Comparison of ENCODE assay signal across 16 cellular contexts in the genomic region with DNA sequence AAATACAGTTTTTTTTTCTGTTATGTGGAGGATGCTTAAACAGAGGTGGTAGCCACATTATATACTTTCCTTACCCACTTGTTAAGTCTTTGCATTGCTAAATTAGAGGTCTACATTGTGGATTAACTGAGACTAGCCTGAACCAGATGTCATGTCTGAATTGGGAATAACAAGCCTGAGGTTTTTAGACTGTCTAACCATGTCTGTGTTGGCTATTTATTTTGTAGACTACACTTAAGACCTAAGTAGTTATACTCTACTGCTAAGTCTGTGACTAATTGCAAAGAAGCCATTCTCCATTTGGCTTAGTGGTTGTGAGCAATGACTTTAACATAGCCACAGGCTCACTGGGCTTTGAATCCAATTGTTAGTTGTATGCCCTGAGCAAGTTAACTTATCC. TPM values are rescaled to one million over a fixed set of nuclear protein-coding genes. Genes with fewer than 3 reads are reported as not detected.
DNase-seq lines count a peak whose midpoint lies in the region; ATAC-seq and TF ChIP-seq lines count a peak whose summit lies in the region.
"Had no signal": no experiment of that assay in that cellular context is flagged by ENCODE, and none has a peak within 500 bp of the region (broad histone marks: within the 10 kb centered on the region; RNA-seq: fewer than 3 reads in every experiment).

No MANE protein-coding gene starts in this region.

- no peaks in the 10 kb centered on the region for H3K27me3 Mint-ChIP-seq in activated naive CD4-positive, alpha-beta T cell treated with anti-CD3 and anti-CD28 coated beads for 36 hours (ENCODE audit: low read depth)
- H3K27me3 Mint-ChIP-seq in WTC11 (ENCODE audit: low read depth): no peaks in the 10 kb centered on the region
- no peaks in the 10 kb centered on the region for H3K27me3 Mint-ChIP-seq in stimulated activated naive CD8-positive, alpha-beta T cell treated with anti-CD3 and anti-CD28 coated beads, Interleukin-15, amount 100 ng/mL, for 72 hours

- H3K36me3 Mint-ChIP-seq in activated naive CD4-positive, alpha-beta T cell treated with anti-CD3 and anti-CD28 coated beads for 36 hours (ENCODE audit: low read depth): peaks cover 2% of the 10 kb centered on the region
- H3K36me3 Mint-ChIP-seq in WTC11: no peaks in the 10 kb centered on the region; the same call in 1 of the 2 replicates

- CTCF ChIA-PET in activated naive CD4-positive, alpha-beta T cell treated with anti-CD3 and anti-CD28 coated beads for 36 hours (lab: Charles Lee): interaction anchor here (1.1 to 2.5 kb wide), 4 partner anchors 9 to 61 kb away, joined by 4 to 10 read pairs (median 8); partner anchors contain the start of gene CDC14A
- CTCF ChIA-PET in WTC11 (lab: Charles Lee): interaction anchor here (1.0 kb wide), 1 partner anchor 58 kb away, joined by 3 read pairs; no protein-coding TSS in a partner anchor

- ATAC-seq in WTC11: no peak
- peak; percentile 73 for ATAC-seq in stimulated activated naive CD8-positive, alpha-beta T cell treated with anti-CD3 and anti-CD28 coated beads, Interleukin-15, amount 100 ng/mL, for 72 hours
- ATAC-seq: HCT116 had no signal

- H3K4me3 Mint-ChIP-seq in activated naive CD4-positive, alpha-beta T cell treated with anti-CD3 and anti-CD28 coated beads for 36 hours: no peak overlapping the region
- no peak overlapping the region for H3K4me3 Mint-ChIP-seq in WTC11
- H3K4me3 Mint-ChIP-seq in stimulated activated naive CD8-positive, alpha-beta T cell treated with anti-CD3 and anti-CD28 coated beads, Interleukin-15, amount 100 ng/mL, for 72 hours: no peak overlapping the region

- H3K9me3 Mint-ChIP-seq in activated naive CD4-positive, alpha-beta T cell treated with anti-CD3 and anti-CD28 coated beads for 36 hours: no peaks in the 10 kb centered on the region
- H3K9me3 Mint-ChIP-seq in WTC11: no peaks in the 10 kb centered on the region
- no peaks in the 10 kb centered on the region for H3K9me3 Mint-ChIP-seq in stimulated activated naive CD8-positive, alpha-beta T cell treated with anti-CD3 and anti-CD28 coated beads, Interleukin-15, amount 100 ng/mL, for 72 hours

- peak overlapping the region; percentile 89 for H3K27ac Mint-ChIP-seq in activated naive CD4-positive, alpha-beta T cell treated with anti-CD3 and anti-CD28 coated beads for 36 hours
- 0 out of 2 replicates have a peak overlapping the region, but pooled peaks have one; percentile 1 for H3K27ac Mint-ChIP-seq in WTC11
- H3K27ac Mint-ChIP-seq in stimulated activated naive CD8-positive, alpha-beta T cell treated with anti-CD3 and anti-CD28 coated beads, Interleukin-15, amount 100 ng/mL, for 72 hours: peak overlapping the region in 1 of 2 donors; percentile 93

- TF ChIP-seq CTCF in WTC11 (IDR thresholded peaks at IDR 0.05): no peak
- no peak for TF ChIP-seq CTCF in GM13976 (IDR thresholded peaks at IDR 0.05; ENCODE audit: borderline replicate concordance, control extremely low read depth, extremely low read depth, insufficient read depth, missing control alignments)

- DNase-seq in activated naive CD4-positive, alpha-beta T cell treated with anti-CD3 and anti-CD28 coated beads for 36 hours: no peak
- no peak for DNase-seq in activated naive CD4-positive, alpha-beta T cell treated with anti-CD3 and anti-CD28 coated beads, Interleukin-2, amount 50 U/mL, for 16 hours
- DNase-seq in WTC11 (ENCODE audit: low spot score): no peak
- DNase-seq in foreskin melanocyte: peak; percentile 20
- no peak for DNase-seq in stimulated activated naive CD8-positive, alpha-beta T cell treated with anti-CD3 and anti-CD28 coated beads, Interleukin-15, amount 100 ng/mL, for 72 hours
- no peak for DNase-seq in NCI-H2029 treated with DMSO at 0.1 percent for 48 hours (lab: John Stamatoyannopoulos, UW)
- DNase-seq in GM13976 (ENCODE audit: low spot score): no peak
- no peak for DNase-seq in HK-2 (ENCODE audit: unreplicated experiment)
- DNase-seq: hippocampal formation; Kasumi-1; kidney glomerular epithelial cell; NCI-H1436 treated with DMSO at 0.1 percent for 48 hours; NCI-H446 treated with DMSO at 0.1 percent for 48 hours; SHP77 treated with DMSO at 0.1 percent for 48 hours; stimulated activated CD4-positive, alpha-beta T cell treated with anti-CD3 and anti-CD28 coated beads, Interleukin-15, amount 100 ng/mL, for 24 hours had no signal

- in situ Hi-C loops in GM13976 (cut with MboI; ENCODE audit: low sequenced_read_pairs, unreplicated experiment): no loop called here

- peaks cover 77% of the 10 kb centered on the region for H3K4me1 Mint-ChIP-seq in activated naive CD4-positive, alpha-beta T cell treated with anti-CD3 and anti-CD28 coated beads for 36 hours (ENCODE audit: low read depth)
- peaks cover 24% of the 10 kb centered on the region for H3K4me1 Mint-ChIP-seq in WTC11
- H3K4me1 Mint-ChIP-seq in stimulated activated naive CD8-positive, alpha-beta T cell treated with anti-CD3 and anti-CD28 coated beads, Interleukin-15, amount 100 ng/mL, for 72 hours: peaks cover 83% of the 10 kb centered on the region

- POLR2A ChIA-PET in WTC11 (lab: Charles Lee): no interaction called here

- intact Hi-C loops in activated naive CD4-positive, alpha-beta T cell treated with anti-CD3 and anti-CD28 coated beads for 36 hours (cut with micrococcal nuclease): loop anchor here (1.0 to 5.0 kb wide), 4 partner anchors 45 to 500 kb away; partner anchors contain the start of genes CDC14A, RTCA and SLC30A7

TF ChIP-seq in WTC11, 78 proteins besides CTCF, POLR2A, EP300 and RAD21:
- TF ChIP-seq PRRX2 (CRISPR knock-in tag; IDR thresholded peaks at IDR 0.05) (no peak), ZNF317 (CRISPR knock-in tag; IDR thresholded peaks at IDR 0.05; ENCODE audit: borderline replicate concordance, low read depth) (no peak), ZNF232 (CRISPR knock-in tag; IDR thresholded peaks at IDR 0.05) (no peak), TEAD4 (CRISPR knock-in tag; IDR thresholded peaks at IDR 0.05) (no peak), KAT7 (CRISPR knock-in tag; IDR thresholded peaks at IDR 0.05; ENCODE audit: borderline replicate concordance) (no peak), PREB (CRISPR knock-in tag; IDR thresholded peaks at IDR 0.05; ENCODE audit: borderline replicate concordance) (no peak), ATF2 (CRISPR knock-in tag; IDR thresholded peaks at IDR 0.05; ENCODE audit: borderline replicate concordance, low read depth) (no peak), SOX15 (CRISPR knock-in tag; IDR thresholded peaks at IDR 0.05) (no peak), ZNF219 (CRISPR knock-in tag; IDR thresholded peaks at IDR 0.05; ENCODE audit: borderline replicate concordance) (no peak), NFE2L1 (CRISPR knock-in tag; IDR thresholded peaks at IDR 0.05) (no peak), ZNF671 (CRISPR knock-in tag; IDR thresholded peaks at IDR 0.05) (no peak), MYBL2 (CRISPR knock-in tag; IDR thresholded peaks at IDR 0.05) (no peak)
- TF ChIP-seq, protein P1, sequence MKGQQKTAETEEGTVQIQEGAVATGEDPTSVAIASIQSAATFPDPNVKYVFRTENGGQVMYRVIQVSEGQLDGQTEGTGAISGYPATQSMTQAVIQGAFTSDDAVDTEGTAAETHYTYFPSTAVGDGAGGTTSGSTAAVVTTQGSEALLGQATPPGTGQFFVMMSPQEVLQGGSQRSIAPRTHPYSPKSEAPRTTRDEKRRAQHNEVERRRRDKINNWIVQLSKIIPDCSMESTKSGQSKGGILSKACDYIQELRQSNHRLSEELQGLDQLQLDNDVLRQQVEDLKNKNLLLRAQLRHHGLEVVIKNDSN (CRISPR knock-in tag; IDR thresholded peaks at IDR 0.05): no peak
- TF ChIP-seq, protein P2, sequence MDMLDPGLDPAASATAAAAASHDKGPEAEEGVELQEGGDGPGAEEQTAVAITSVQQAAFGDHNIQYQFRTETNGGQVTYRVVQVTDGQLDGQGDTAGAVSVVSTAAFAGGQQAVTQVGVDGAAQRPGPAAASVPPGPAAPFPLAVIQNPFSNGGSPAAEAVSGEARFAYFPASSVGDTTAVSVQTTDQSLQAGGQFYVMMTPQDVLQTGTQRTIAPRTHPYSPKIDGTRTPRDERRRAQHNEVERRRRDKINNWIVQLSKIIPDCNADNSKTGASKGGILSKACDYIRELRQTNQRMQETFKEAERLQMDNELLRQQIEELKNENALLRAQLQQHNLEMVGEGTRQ (CRISPR knock-in tag; IDR thresholded peaks at IDR 0.05): no peak
- TF ChIP-seq, protein P3, sequence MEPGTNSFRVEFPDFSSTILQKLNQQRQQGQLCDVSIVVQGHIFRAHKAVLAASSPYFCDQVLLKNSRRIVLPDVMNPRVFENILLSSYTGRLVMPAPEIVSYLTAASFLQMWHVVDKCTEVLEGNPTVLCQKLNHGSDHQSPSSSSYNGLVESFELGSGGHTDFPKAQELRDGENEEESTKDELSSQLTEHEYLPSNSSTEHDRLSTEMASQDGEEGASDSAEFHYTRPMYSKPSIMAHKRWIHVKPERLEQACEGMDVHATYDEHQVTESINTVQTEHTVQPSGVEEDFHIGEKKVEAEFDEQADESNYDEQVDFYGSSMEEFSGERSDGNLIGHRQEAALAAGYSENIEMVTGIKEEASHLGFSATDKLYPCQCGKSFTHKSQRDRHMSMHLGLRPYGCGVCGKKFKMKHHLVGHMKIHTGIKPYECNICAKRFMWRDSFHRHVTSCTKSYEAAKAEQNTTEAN (CRISPR knock-in tag; IDR thresholded peaks at IDR 0.05): no peak

RNA-seq across cellular contexts. Expression of gene CDC14A, which starts 45.4 kb away (rescaled TPM):
- 10 to 100 TPM; 10.1 to 13.1 TPM for total RNA-seq in activated naive CD4-positive, alpha-beta T cell treated with anti-CD3 and anti-CD28 coated beads for 36 hours
- total RNA-seq in WTC11 (2021): 8.7 to 11.1 TPM (median 10.3 TPM) in 3 replicates
